17 cellular contexts compared by ENCODE assay signal in genomic region chr17:14840616-14841231, GRCh38.
DNase-seq lines count a peak whose midpoint lies in the region; ATAC-seq and TF ChIP-seq lines count a peak whose summit lies in the region.
"Had no signal": no experiment of that assay in that cellular context is flagged by ENCODE, and none has a peak within 500 bp of the region (broad histone marks: within the 10 kb centered on the region; RNA-seq: fewer than 3 reads in every experiment).

No MANE protein-coding gene starts in this region.

- H3K9me3 ChIP-seq in RWPE2 (ENCODE audit: severe bottlenecking), result no peaks in the 10 kb centered on the region
- H3K9me3 ChIP-seq: adrenal gland, Caco-2, right atrium auricular region, upper lobe of right lung had no signal

- H3K27me3 Mint-ChIP-seq in stimulated activated naive B cell treated with anti-CD40 and anti-IgM and Interleukin-4, amounts not matched to agents 10 μg/mL and 1 μg/mL and 100 μg/mL, for 72 hours, result peaks cover 21 to 22% of the 10 kb centered on the region in 2 donors
- H3K27me3 Mint-ChIP-seq in activated T-cell treated with anti-CD3 and anti-CD28 coated beads, Interleukin-2, amount 50 U/mL, for 4 hours (ENCODE audit: low read depth), result peaks cover 11% of the 10 kb centered on the region

- H3K27me3 ChIP-seq in RWPE2 (ENCODE audit: insufficient read depth, poor library complexity, severe bottlenecking), result no peaks in the 10 kb centered on the region
- H3K27me3 ChIP-seq: adrenal gland, right atrium auricular region, upper lobe of right lung had no signal

- no peaks in the 10 kb centered on the region for H3K36me3 Mint-ChIP-seq in stimulated activated naive B cell treated with anti-CD40 and anti-IgM and Interleukin-4, amounts not matched to agents 10 μg/mL and 1 μg/mL and 100 μg/mL, for 72 hours
- no peaks in the 10 kb centered on the region for H3K36me3 Mint-ChIP-seq in activated T-cell treated with anti-CD3 and anti-CD28 coated beads, Interleukin-2, amount 50 U/mL, for 4 hours (ENCODE audit: insufficient read depth)

- no peak for TF ChIP-seq CTCF in RWPE2 (IDR thresholded peaks at IDR 0.05; ENCODE audit: poor library complexity, severe bottlenecking)
- TF ChIP-seq CTCF in retinal pigment epithelial cell (conservative IDR thresholded peaks at IDR 0.05; ENCODE audit: low read depth, low read length), result no peak

- H3K4me3 Mint-ChIP-seq in stimulated activated naive B cell treated with anti-CD40 and anti-IgM and Interleukin-4, amounts not matched to agents 10 μg/mL and 1 μg/mL and 100 μg/mL, for 72 hours, result no peak overlapping the region
- no peak overlapping the region for H3K4me3 Mint-ChIP-seq in activated T-cell treated with anti-CD3 and anti-CD28 coated beads, Interleukin-2, amount 50 U/mL, for 4 hours

- peaks cover 2 to 3% of the 10 kb centered on the region in 2 donors for H3K9me3 Mint-ChIP-seq in stimulated activated naive B cell treated with anti-CD40 and anti-IgM and Interleukin-4, amounts not matched to agents 10 μg/mL and 1 μg/mL and 100 μg/mL, for 72 hours
- H3K9me3 Mint-ChIP-seq in activated T-cell treated with anti-CD3 and anti-CD28 coated beads, Interleukin-2, amount 50 U/mL, for 4 hours, result no peaks in the 10 kb centered on the region

- peak overlapping the region; percentile 95 for H3K27ac ChIP-seq in RWPE2 (ENCODE audit: poor library complexity, severe bottlenecking)
- H3K27ac ChIP-seq: adrenal gland, right atrium auricular region, upper lobe of right lung had no signal

- H3K36me3 ChIP-seq in RWPE2 (ENCODE audit: low read depth), result no peaks in the 10 kb centered on the region
- H3K36me3 ChIP-seq: adrenal gland, right atrium auricular region, upper lobe of right lung had no signal

- no peaks in the 10 kb centered on the region for H3K4me1 Mint-ChIP-seq in stimulated activated naive B cell treated with anti-CD40 and anti-IgM and Interleukin-4, amounts not matched to agents 10 μg/mL and 1 μg/mL and 100 μg/mL, for 72 hours
- no peaks in the 10 kb centered on the region for H3K4me1 Mint-ChIP-seq in activated T-cell treated with anti-CD3 and anti-CD28 coated beads, Interleukin-2, amount 50 U/mL, for 4 hours (ENCODE audit: low read depth)

- no peak overlapping the region for H3K27ac Mint-ChIP-seq in stimulated activated naive B cell treated with anti-CD40 and anti-IgM and Interleukin-4, amounts not matched to agents 10 μg/mL and 1 μg/mL and 100 μg/mL, for 72 hours

- ATAC-seq in RWPE2 (ENCODE audit: low read depth), result peak; percentile 32
- no peak for ATAC-seq in stimulated activated naive B cell treated with anti-CD40 and anti-IgM and Interleukin-4, amounts not matched to agents 10 μg/mL and 1 μg/mL and 100 μg/mL, for 72 hours (replicated peaks)
- no peak for ATAC-seq in activated T-cell treated with anti-CD3 and anti-CD28 coated beads, Interleukin-2, amount 50 U/mL, for 4 hours
- ATAC-seq: left lobe of liver, upper lobe of right lung had no signal

- peaks cover 52% of the 10 kb centered on the region for H3K4me1 ChIP-seq in RWPE2 (ENCODE audit: insufficient read depth, poor library complexity, severe bottlenecking)
- H3K4me1 ChIP-seq: adrenal gland, Caco-2, right atrium auricular region, upper lobe of right lung had no signal

- DNase-seq in EL (peak; percentile 85), RWPE2 (ENCODE audit: low spot score) (no peak), fibroblast of gingiva (ENCODE audit: low read depth) (peak; percentile 41), retinal pigment epithelial cell (ENCODE audit: low read depth) (peak; percentile 88), occipital lobe (lab: John Stamatoyannopoulos, UW) (no peak), HuH-7 (ENCODE audit: low spot score) (no peak)
- no peak for DNase-seq in stimulated activated naive B cell treated with anti-CD40 and anti-IgM and Interleukin-4, amounts not matched to agents 10 μg/mL and 1 μg/mL and 100 μg/mL, for 72 hours
- no peak for DNase-seq in activated T-cell treated with anti-CD3 and anti-CD28 coated beads, Interleukin-2, amount 50 U/mL, for 4 hours
- DNase-seq: activated CD4-positive, alpha-beta T cell treated with anti-CD3 and anti-CD28 coated beads for 4 hours; activated effector memory CD4-positive, alpha-beta T cell treated with Interleukin-2 at 50 U/mL for 16 hours; adrenal gland; Caco-2; NCI-H146; NCI-H82; upper lobe of right lung had no signal

- no peak overlapping the region for H3K4me3 ChIP-seq in RWPE2 (ENCODE audit: severe bottlenecking)
- H3K4me3 ChIP-seq in retinal pigment epithelial cell (ENCODE audit: low read length), result no peak overlapping the region
- H3K4me3 ChIP-seq: adrenal gland, right atrium auricular region, upper lobe of right lung had no signal

Comparison
In these comparisons a context has a peak if more than half of its experiments do, and no peak if none do; other contexts are left out.
1. DNase-seq: peak in EL (single experiment), fibroblast of gingiva (single experiment) and retinal pigment epithelial cell (single experiment); none in RWPE2 (single experiment), occipital lobe (single experiment), stimulated activated naive B cell treated with anti-CD40 and anti-IgM and Interleukin-4, amounts not matched to agents 10 μg/mL and 1 μg/mL and 100 μg/mL, for 72 hours (single experiment), activated T-cell treated with anti-CD3 and anti-CD28 coated beads, Interleukin-2, amount 50 U/mL, for 4 hours (single experiment) and HuH-7 (single experiment).